In genomic region chr4:85399270-85399669, GRCh38 we compare ENCODE assay signal across 15 cellular contexts.
DNase-seq lines count a peak whose midpoint lies in the region; ATAC-seq and TF ChIP-seq lines count a peak whose summit lies in the region.
"Had no signal": no experiment of that assay in that cellular context is flagged by ENCODE, and none has a peak within 500 bp of the region (broad histone marks: within the 10 kb centered on the region; RNA-seq: fewer than 3 reads in every experiment).

No MANE protein-coding gene starts in this region.

- no peak overlapping the region for H2BK120ac ChIP-seq in mesendoderm (ENCODE audit: low read depth, low read length)

- H3K4me1 ChIP-seq in endodermal cell (ENCODE audit: control insufficient read depth, insufficient read depth, low read length) (peaks cover 9% of the 10 kb centered on the region), mesendoderm (ENCODE audit: control insufficient read depth, low read depth, low read length) (no peaks in the 10 kb centered on the region)
- H3K4me1 ChIP-seq: A549, thyroid gland had no signal

- no peak overlapping the region for H3K27ac Mint-ChIP-seq in naive thymus-derived CD8-positive, alpha-beta T cell
- H3K27ac Mint-ChIP-seq in endodermal cell: no peak overlapping the region
- H3K27ac Mint-ChIP-seq: activated CD4-positive, alpha-beta memory T cell treated with anti-CD3 and anti-CD28 coated beads, Interleukin-2, amount 10 ng/mL, durations not matched to agents 7 days and 5 days; activated naive CD4-positive, alpha-beta T cell treated with anti-CD3 and anti-CD28 coated beads, Interleukin-2, amount 50 U/mL, for 24 hours had no signal

- no peaks in the 10 kb centered on the region for H3K27me3 ChIP-seq in endodermal cell (ENCODE audit: control insufficient read depth, insufficient read depth, low read length, poor library complexity, severe bottlenecking)
- no peaks in the 10 kb centered on the region for H3K27me3 ChIP-seq in mesendoderm (ENCODE audit: insufficient read depth, low read length, poor library complexity)
- H3K27me3 ChIP-seq: thyroid gland had no signal

- peaks cover 0 to 9% (median 0%) of the 10 kb centered on the region in 9 donors for H3K9me3 Mint-ChIP-seq in naive thymus-derived CD8-positive, alpha-beta T cell
- H3K9me3 Mint-ChIP-seq in endodermal cell: no peaks in the 10 kb centered on the region
- H3K9me3 Mint-ChIP-seq: activated CD4-positive, alpha-beta memory T cell treated with anti-CD3 and anti-CD28 coated beads, Interleukin-2, amount 10 ng/mL, durations not matched to agents 7 days and 5 days; activated naive CD4-positive, alpha-beta T cell treated with anti-CD3 and anti-CD28 coated beads, Interleukin-2, amount 50 U/mL, for 24 hours had no signal

- H3K9me3 ChIP-seq in endodermal cell (ENCODE audit: control insufficient read depth, low read length): peaks cover 8% of the 10 kb centered on the region
- H3K9me3 ChIP-seq: A549, thyroid gland had no signal

- H3K79me1 ChIP-seq in mesendoderm (ENCODE audit: low read length): no peaks in the 10 kb centered on the region

- H3K36me3 ChIP-seq in endodermal cell (ENCODE audit: control insufficient read depth, insufficient read depth, low read length) (no peaks in the 10 kb centered on the region), mesendoderm (ENCODE audit: control insufficient read depth, insufficient read depth, low read length) (no peaks in the 10 kb centered on the region)
- H3K36me3 ChIP-seq: thyroid gland had no signal

- no peaks in the 10 kb centered on the region for H3K79me2 ChIP-seq in mesendoderm (ENCODE audit: control insufficient read depth, insufficient read depth, low read length)

- H3K27me3 Mint-ChIP-seq in naive thymus-derived CD8-positive, alpha-beta T cell: no peaks in the 10 kb centered on the region
- H3K27me3 Mint-ChIP-seq in endodermal cell (ENCODE audit: insufficient read depth): no peaks in the 10 kb centered on the region
- H3K27me3 Mint-ChIP-seq: activated CD4-positive, alpha-beta memory T cell treated with anti-CD3 and anti-CD28 coated beads, Interleukin-2, amount 10 ng/mL, durations not matched to agents 7 days and 5 days; activated naive CD4-positive, alpha-beta T cell treated with anti-CD3 and anti-CD28 coated beads, Interleukin-2, amount 50 U/mL, for 24 hours had no signal

- no peak overlapping the region for H4K5ac ChIP-seq in mesendoderm (ENCODE audit: low read length)

- no peak overlapping the region for H3K4me3 Mint-ChIP-seq in naive thymus-derived CD8-positive, alpha-beta T cell
- no peak overlapping the region for H3K4me3 Mint-ChIP-seq in endodermal cell
- H3K4me3 Mint-ChIP-seq: activated CD4-positive, alpha-beta memory T cell treated with anti-CD3 and anti-CD28 coated beads, Interleukin-2, amount 10 ng/mL, durations not matched to agents 7 days and 5 days; activated naive CD4-positive, alpha-beta T cell treated with anti-CD3 and anti-CD28 coated beads, Interleukin-2, amount 50 U/mL, for 24 hours had no signal

- POLR2A ChIA-PET in naive thymus-derived CD8-positive, alpha-beta T cell (lab: Charles Lee): no interaction called here

- 100% methylated on average over 1 to 2 of the region's 2 CpGs for WGBS in endodermal cell (ENCODE audit: insufficient coverage in 1 of 2, insufficient read length in 1 of 2), 2 experiments
- no CpG with 5 or more reads among the region's 2 CpGs for WGBS in mesendoderm (ENCODE audit: extremely low coverage, insufficient coverage, low lambda C conversion rate)

- peak; percentile 87 for ATAC-seq in GM18499 (IDR thresholded peaks at IDR 0.05; ENCODE audit: insufficient read depth, unreplicated experiment)
- peak; percentile 69 for ATAC-seq in GM21367 (IDR thresholded peaks at IDR 0.05; ENCODE audit: unreplicated experiment)
- peak; percentile 89 for ATAC-seq in HG02885 (IDR thresholded peaks at IDR 0.05; ENCODE audit: poor library complexity, unreplicated experiment)
- peak; percentile 76 for ATAC-seq in HG03558 (IDR thresholded peaks at IDR 0.05; ENCODE audit: extremely low read depth, unreplicated experiment)
- no peak for ATAC-seq in naive thymus-derived CD8-positive, alpha-beta T cell
- ATAC-seq: A549 had no signal

- DNase-seq in naive thymus-derived CD8-positive, alpha-beta T cell: no peak
- DNase-seq in endodermal cell: no peak
- DNase-seq in mesendoderm: no peak
- DNase-seq in ureter (ENCODE audit: low spot score): no peak
- DNase-seq: activated CD4-positive, alpha-beta memory T cell treated with anti-CD3 and anti-CD28 coated beads, Interleukin-2, amount 10 ng/mL, durations not matched to agents 7 days and 5 days; cortex of kidney; OCI-M1; T-helper 2 cell; thyroid gland had no signal

- H3K4me3 ChIP-seq in endodermal cell (ENCODE audit: low read length): no peak overlapping the region
- no peak overlapping the region for H3K4me3 ChIP-seq in mesendoderm (ENCODE audit: low read length)
- H3K4me3 ChIP-seq: A549, thyroid gland had no signal

- H3K36me3 Mint-ChIP-seq in naive thymus-derived CD8-positive, alpha-beta T cell: no peaks in the 10 kb centered on the region
- no peaks in the 10 kb centered on the region for H3K36me3 Mint-ChIP-seq in endodermal cell (ENCODE audit: low read depth)
- H3K36me3 Mint-ChIP-seq: activated naive CD4-positive, alpha-beta T cell treated with anti-CD3 and anti-CD28 coated beads, Interleukin-2, amount 50 U/mL, for 24 hours had no signal

- H2BK15ac ChIP-seq in mesendoderm (replicated peaks; ENCODE audit: low read depth): no peak overlapping the region

- H3K23ac ChIP-seq in mesendoderm (ENCODE audit: low read length): no peak overlapping the region

- no peak overlapping the region for H3K9ac ChIP-seq in endodermal cell (ENCODE audit: extremely low read depth, low read length, poor library complexity, severe bottlenecking)
- H3K9ac ChIP-seq in mesendoderm (ENCODE audit: low read length): no peak overlapping the region

- H3K4me2 ChIP-seq in mesendoderm (ENCODE audit: low read length): no peak overlapping the region
- H3K4me2 ChIP-seq: A549 had no signal

- no peak overlapping the region for H3K18ac ChIP-seq in mesendoderm (ENCODE audit: low read length)

- H2AK5ac ChIP-seq in mesendoderm (ENCODE audit: low read length): no peak overlapping the region

- no peak overlapping the region for H3K56ac ChIP-seq in mesendoderm (ENCODE audit: low read length)

- no peak for TF ChIP-seq CTCF in endodermal cell (conservative IDR thresholded peaks at IDR 0.05)

- H4K8ac ChIP-seq in mesendoderm (ENCODE audit: low read depth, low read length): no peak overlapping the region

- no peaks in the 10 kb centered on the region for H3K4me1 Mint-ChIP-seq in naive thymus-derived CD8-positive, alpha-beta T cell
- H3K4me1 Mint-ChIP-seq in endodermal cell: peaks cover 8% of the 10 kb centered on the region
- H3K4me1 Mint-ChIP-seq: activated CD4-positive, alpha-beta memory T cell treated with anti-CD3 and anti-CD28 coated beads, Interleukin-2, amount 10 ng/mL, durations not matched to agents 7 days and 5 days; activated naive CD4-positive, alpha-beta T cell treated with anti-CD3 and anti-CD28 coated beads, Interleukin-2, amount 50 U/mL, for 24 hours had no signal

- H2BK5ac ChIP-seq in mesendoderm (ENCODE audit: low read length): no peak overlapping the region

- H3K27ac ChIP-seq in endodermal cell (ENCODE audit: low read depth, low read length) (no peak overlapping the region), mesendoderm (ENCODE audit: low read depth, low read length) (no peak overlapping the region)
- H3K27ac ChIP-seq: A549, thyroid gland had no signal

- H3K4ac ChIP-seq in mesendoderm (ENCODE audit: low read depth, low read length): no peak overlapping the region

Comparison
In these comparisons a context has a peak if more than half of its experiments do, and no peak if none do; other contexts are left out.
1. ATAC-seq: peak in GM18499 (single experiment), GM21367 (single experiment), HG02885 (single experiment) and HG03558 (single experiment); none in naive thymus-derived CD8-positive, alpha-beta T cell (0 of 2).